Comparison of ENCODE assay signal across 22 cellular contexts in genomic region chr12:76529226-76529918, GRCh38. TPM values are rescaled to one million over a fixed set of nuclear protein-coding genes. Genes with fewer than 3 reads are reported as not detected.
DNase-seq lines count a peak whose midpoint lies in the region; ATAC-seq, FAIRE-seq and TF ChIP-seq lines count a peak whose summit lies in the region.
"Had no signal": no experiment of that assay in that cellular context is flagged by ENCODE, and none has a peak within 500 bp of the region (broad histone marks: within the 10 kb centered on the region; RNA-seq: fewer than 3 reads in every experiment).

No MANE protein-coding gene starts in this region.

- H3K4me3 ChIP-seq in breast epithelium (no peak overlapping the region), mammary epithelial cell (replicated peaks in 1 of 3; ENCODE audit: insufficient read depth in 1 of 3, low read depth in 2 of 3, low read length in 3 of 3) (no peak overlapping the region), HepG2 (replicated peaks in 1 of 3; ENCODE audit: insufficient read depth in 1 of 3, low read depth in 2 of 3, low read length in 3 of 3) (no peak overlapping the region)
- H3K4me3 ChIP-seq: pancreas, Peyer's patch, sigmoid colon had no signal

- H2AFZ ChIP-seq in mammary epithelial cell (ENCODE audit: low read depth, low read length), result no peak overlapping the region
- no peak overlapping the region for H2AFZ ChIP-seq in HepG2 (ENCODE audit: low read length)

- H3K79me2 ChIP-seq in mammary epithelial cell (ENCODE audit: insufficient read depth, low read length) (peaks cover 66% of the 10 kb centered on the region), HepG2 (ENCODE audit: insufficient read depth, low read length) (peaks cover 12% of the 10 kb centered on the region)

- POLR2A ChIA-PET in MCF 10A (lab: Yijun Ruan, JAX), result interaction anchor here (0.5 to 1.4 kb wide), 5 partner anchors 18 to 55 kb away, joined by 3 to 5 read pairs (median 3); partner anchors contain the start of gene OSBPL8
- POLR2A ChIA-PET in HepG2 (lab: Yijun Ruan, JAX), result no interaction called here

- intact Hi-C loops in MCF 10A (cut with micrococcal nuclease) (no loop called here), breast epithelium (cut with DNase I; ENCODE audit: low total_unique reads) (no loop called here), mammary epithelial cell (cut with micrococcal nuclease) (no loop called here), HepG2 (cut with micrococcal nuclease; ENCODE audit: unreplicated experiment) (no loop called here)

- peaks cover 6% of the 10 kb centered on the region for H3K4me1 Mint-ChIP-seq in MCF 10A (ENCODE audit: insufficient read depth, unreplicated experiment)

- in situ Hi-C loops in mammary epithelial cell (cut with MboI; ENCODE audit: low sequenced_read_pairs in 2 of 2), result no loop called here
- in situ Hi-C loops in HepG2 (cut with HindIII; ENCODE audit: extremely low pct_ligation_motif_present, low pct_unique_long_range_greater_than_20kb), result no loop called here

- TF ChIP-seq EP300 in HepG2 (IDR thresholded peaks at IDR 0.05; ENCODE audit: low read depth in 2 of 2, low read length in 2 of 2), result no peak
- TF ChIP-seq EP300 in HepG2 (CRISPR knock-in tag; IDR thresholded peaks at IDR 0.05; ENCODE audit: borderline replicate concordance), result no peak

- peak; percentile 80 for ATAC-seq in HepG2
- no peak for ATAC-seq in GM21825 (IDR thresholded peaks at IDR 0.05; ENCODE audit: unreplicated experiment)
- ATAC-seq in GM21360 (IDR thresholded peaks at IDR 0.05; ENCODE audit: unreplicated experiment), result no peak
- ATAC-seq: naive thymus-derived CD8-positive, alpha-beta T cell; pancreas had no signal

- no peaks in the 10 kb centered on the region for H3K36me3 ChIP-seq in breast epithelium
- H3K36me3 ChIP-seq in mammary epithelial cell (ENCODE audit: insufficient read depth, low read length), result no peaks in the 10 kb centered on the region
- no peaks in the 10 kb centered on the region for H3K36me3 ChIP-seq in HepG2 (replicated peaks in 1 of 2; ENCODE audit: control insufficient read depth in 1 of 2, insufficient read depth in 2 of 2, low read length in 2 of 2)
- H3K36me3 ChIP-seq: pancreas, Peyer's patch, sigmoid colon had no signal

- H3K4me1 ChIP-seq in breast epithelium, result no peaks in the 10 kb centered on the region
- H3K4me1 ChIP-seq in mammary epithelial cell (ENCODE audit: insufficient read depth, low read length), result no peaks in the 10 kb centered on the region
- H3K4me1 ChIP-seq in HepG2 (ENCODE audit: insufficient read depth, low read length), result peaks cover 18% of the 10 kb centered on the region

- H4K20me1 ChIP-seq in mammary epithelial cell (ENCODE audit: insufficient read depth, low read length) (no peaks in the 10 kb centered on the region), HepG2 (ENCODE audit: insufficient read depth, low read length) (no peaks in the 10 kb centered on the region)

- TF ChIP-seq POLR2A in breast epithelium (IDR thresholded peaks at IDR 0.05), result no peak
- TF ChIP-seq POLR2A in HepG2 (IDR thresholded peaks at IDR 0.05; ENCODE audit: insufficient read depth in 1 of 2, low read depth in 2 of 2, low read length in 2 of 2), result no peak

- H3K9me3 ChIP-seq in breast epithelium (no peaks in the 10 kb centered on the region), mammary epithelial cell (replicated peaks; ENCODE audit: insufficient read depth, low read length) (no peaks in the 10 kb centered on the region), HepG2 (ENCODE audit: low read length) (no peaks in the 10 kb centered on the region)
- H3K9me3 ChIP-seq: pancreas, Peyer's patch, sigmoid colon had no signal

- H3K4me3 Mint-ChIP-seq in MCF 10A (ENCODE audit: unreplicated experiment), result no peak overlapping the region
- H3K4me3 Mint-ChIP-seq: activated naive CD8-positive, alpha-beta T cell treated with anti-CD3 and anti-CD28 coated beads for 36 hours; naive thymus-derived CD8-positive, alpha-beta T cell; T-helper 1 cell treated with Interleukin-12 subunit alpha and Interleukin-12 subunit beta and Interleukin-4 antibody, amounts not matched to agents 30 μg/mL and 1 μg/mL, for 36 hours had no signal

- CTCF ChIA-PET in MCF 10A (lab: Yijun Ruan, JAX), result interaction anchor here (0.6 to 1.2 kb wide), 5 partner anchors 18 to 496 kb away, joined by 3 to 4 read pairs (median 3); no protein-coding TSS in a partner anchor
- CTCF ChIA-PET in mammary epithelial cell (lab: Charles Lee; ENCODE audit: low non-redundant PET), result no interaction called here
- CTCF ChIA-PET in HepG2 (lab: Yijun Ruan, JAX; ENCODE audit: low intra/inter-chr PET ratio, low total read pairs), result no interaction called here

- H3K27ac ChIP-seq in breast epithelium (no peak overlapping the region), mammary epithelial cell (ENCODE audit: insufficient read depth, low read depth, low read length) (no peak overlapping the region), HepG2 (ENCODE audit: extremely low read length, insufficient read depth, low read length) (peak overlapping the region; percentile 36)
- H3K27ac ChIP-seq: pancreas, sigmoid colon had no signal

- no peak for TF ChIP-seq CTCF in MCF 10A (IDR thresholded peaks at IDR 0.05; ENCODE audit: unreplicated experiment)
- no peak for TF ChIP-seq CTCF in breast epithelium (IDR thresholded peaks at IDR 0.05)
- no peak for TF ChIP-seq CTCF in mammary epithelial cell (conservative IDR thresholded peaks at IDR 0.05 in 1 of 2, IDR thresholded peaks at IDR 0.05 in 1 of 2; ENCODE audit: extremely low read depth in 1 of 2, insufficient read depth in 1 of 2, low read depth in 1 of 2, low read length in 2 of 2)
- no peak for TF ChIP-seq CTCF in HepG2 (CRISPR knock-in tag; IDR thresholded peaks at IDR 0.05)

- DNase-seq in MCF 10A (ENCODE audit: unreplicated experiment) (peak; percentile 45), breast epithelium (ENCODE audit: low spot score in 2 of 2) (no peak), mammary epithelial cell (peak; percentile 15), HepG2 (ENCODE audit: low spot score) (peak; percentile 75), superior temporal gyrus (ENCODE audit: extremely low spot score) (peak; percentile 24), DMS114 treated with DMSO at 0.1 percent for 48 hours (lab: John Stamatoyannopoulos, UW; ENCODE audit: unreplicated experiment) (no peak)
- DNase-seq: activated naive CD8-positive, alpha-beta T cell treated with anti-CD3 and anti-CD28 coated beads for 36 hours; effector CD8-positive, alpha-beta T cell; Kasumi-1; naive thymus-derived CD8-positive, alpha-beta T cell; NCI-H1105; NCI-H2081; NCI-H446; pancreas; Peyer's patch; sigmoid colon; substantia nigra had no signal

- H3K27me3 Mint-ChIP-seq in MCF 10A (ENCODE audit: insufficient read depth, unreplicated experiment), result no peaks in the 10 kb centered on the region
- H3K27me3 Mint-ChIP-seq: activated naive CD8-positive, alpha-beta T cell treated with anti-CD3 and anti-CD28 coated beads for 36 hours; naive thymus-derived CD8-positive, alpha-beta T cell had no signal

- H3K36me3 Mint-ChIP-seq in MCF 10A (ENCODE audit: insufficient read depth, unreplicated experiment), result no peaks in the 10 kb centered on the region

- H3K27me3 ChIP-seq in breast epithelium (no peaks in the 10 kb centered on the region), mammary epithelial cell (ENCODE audit: insufficient read depth, low read length) (no peaks in the 10 kb centered on the region), HepG2 (ENCODE audit: control insufficient read depth in 1 of 2, insufficient read depth in 2 of 2, low read length in 2 of 2) (no peaks in the 10 kb centered on the region; a peak in 1 of 5 replicates)
- H3K27me3 ChIP-seq: pancreas, Peyer's patch, sigmoid colon had no signal

- no peak overlapping the region for H3K27ac Mint-ChIP-seq in MCF 10A (ENCODE audit: low read depth, unreplicated experiment)
- H3K27ac Mint-ChIP-seq: activated naive CD8-positive, alpha-beta T cell treated with anti-CD3 and anti-CD28 coated beads for 36 hours; activated T-helper 2 cell treated with anti-CD3 and anti-CD28 coated beads, Interferon-gamma antibody, Interleukin-2, Interleukin-4, amounts not matched to agents 10 μg/mL and 5 μg/mL and 100 μg/mL, durations not matched to agents 14 hours and 24 hours and 36 hours; T-helper 1 cell treated with Interleukin-12 subunit alpha and Interleukin-12 subunit beta and Interleukin-4 antibody, amounts not matched to agents 30 μg/mL and 1 μg/mL, for 36 hours had no signal

- FAIRE-seq in HepG2 (lab: Jason Lieb, UNC), result peak; percentile 78
- FAIRE-seq: A204.1, pancreas had no signal

- H3K9me3 Mint-ChIP-seq in MCF 10A (ENCODE audit: unreplicated experiment), result no peaks in the 10 kb centered on the region
- H3K9me3 Mint-ChIP-seq: activated T-helper 2 cell treated with anti-CD3 and anti-CD28 coated beads, Interferon-gamma antibody, Interleukin-2, Interleukin-4, amounts not matched to agents 10 μg/mL and 5 μg/mL and 100 μg/mL, durations not matched to agents 14 hours and 24 hours and 36 hours; T-helper 1 cell treated with Interleukin-12 subunit alpha and Interleukin-12 subunit beta and Interleukin-4 antibody, amounts not matched to agents 30 μg/mL and 1 μg/mL, for 36 hours had no signal

- H3K4me2 ChIP-seq in mammary epithelial cell (ENCODE audit: insufficient read depth, low read depth, low read length) (no peak overlapping the region), HepG2 (ENCODE audit: low read depth, low read length) (no peak overlapping the region)

- H3K9ac ChIP-seq in mammary epithelial cell (ENCODE audit: insufficient read depth, low read length) (no peak overlapping the region), HepG2 (ENCODE audit: insufficient read depth, low read depth, low read length) (no peak overlapping the region)

- 58% methylated on average over 4 of the region's 4 CpGs for WGBS in mammary epithelial cell (ENCODE audit: low coverage, missing lambda C conversion rate)
- WGBS in HepG2 (ENCODE audit: low lambda C conversion rate), result 77% methylated on average over 4 of the region's 4 CpGs

- no peak for TF ChIP-seq RAD21 in HepG2 (CRISPR knock-in tag; IDR thresholded peaks at IDR 0.05)

- dilution Hi-C loops in mammary epithelial cell (cut with HindIII; ENCODE audit: low sequenced_read_pairs), result no loop called here

- BruUV-seq in MCF 10A (replicated peaks; lab: Mats Ljungman, UMichigan) (no TSS peak), mammary epithelial cell (replicated peaks; lab: Mats Ljungman, UMichigan) (no TSS peak), HepG2 (replicated peaks; lab: Mats Ljungman, UMichigan) (no TSS peak)

RNA-seq across cellular contexts. Expression of gene OSBPL8, which starts 30.2 kb away (rescaled TPM):
- 71.1 and 77.2 TPM in 2 replicates for total RNA-seq in MCF 10A (2022)
- 10 to 100 TPM; 77.6 to 89.1 (median 87.2) TPM for total RNA-seq in breast epithelium
- 10 to 100 TPM; 87.4 to 88.4 TPM for total RNA-seq in mammary epithelial cell
- polyA plus RNA-seq in mammary epithelial cell, result 26.2 TPM
- 148 TPM for polyA minus RNA-seq in mammary epithelial cell
- total RNA-seq in HepG2 (2016; rRNA removed; fragmentation: Illumina TruSeq; extraction: Trizol), result 33.9 and 63.9 TPM in 2 replicates
- total RNA-seq in HepG2 (2016; cell fraction: cytosol; rRNA removed; fragmentation: Illumina TruSeq; extraction: Trizol; ENCODE audit: low read depth), result 1.7 and 2.8 TPM in 2 replicates
- total RNA-seq in HepG2 (2016; cell fraction: insoluble cytoplasmic fraction; rRNA removed; fragmentation: Illumina TruSeq; extraction: Trizol), result 35.4 and 60.8 TPM in 2 replicates
- 15.8 and 18.9 TPM in 2 replicates for total RNA-seq in HepG2 (2016; cell fraction: membrane; rRNA removed; fragmentation: Illumina TruSeq; extraction: Trizol)
- 38.8 and 43.9 TPM in 2 replicates for total RNA-seq in HepG2 (2016; cell fraction: nucleus; rRNA removed; fragmentation: Illumina TruSeq; extraction: Trizol)
- polyA plus RNA-seq in HepG2 (2011; rRNA removed), result 8.5 and 11.0 TPM in 2 replicates
- 7.6 and 7.8 TPM in 2 replicates for polyA plus RNA-seq in HepG2 (2011; cell fraction: cytosol; rRNA removed)
- 10.7 and 16.3 TPM in 2 replicates for polyA plus RNA-seq in HepG2 (2011; cell fraction: nucleus; rRNA removed)
- polyA plus RNA-seq in HepG2 (2012), result 12.4 and 15.4 TPM in 2 replicates
- polyA plus RNA-seq in HepG2 (2016; cell fraction: cytosol; fragmentation: Illumina TruSeq; extraction: Trizol; ENCODE audit: low read depth), result 0.52 and 0.65 TPM in 2 replicates
- polyA plus RNA-seq in HepG2 (2016; cell fraction: insoluble cytoplasmic fraction; fragmentation: Illumina TruSeq; extraction: Trizol; ENCODE audit: low read depth), result 32.6 and 35.8 TPM in 2 replicates
- polyA plus RNA-seq in HepG2 (2016; cell fraction: membrane; fragmentation: Illumina TruSeq; extraction: Trizol; ENCODE audit: low read depth), result 4.1 and 4.4 TPM in 2 replicates
- 20.5 and 21.9 TPM in 2 replicates for polyA plus RNA-seq in HepG2 (2016; cell fraction: nucleus; fragmentation: Illumina TruSeq; extraction: Trizol; ENCODE audit: insufficient read depth, low read depth)
- 26.3 and 32.1 TPM in 2 replicates for polyA minus RNA-seq in HepG2 (2011; rRNA and poly(A)+ RNA removed; ENCODE audit: low replicate concordance)
- polyA minus RNA-seq in HepG2 (2011; cell fraction: cytosol; rRNA and poly(A)+ RNA removed), result 30.4 and 34.6 TPM in 2 replicates
- polyA minus RNA-seq in HepG2 (2011; cell fraction: nucleus; rRNA and poly(A)+ RNA removed), result 95.4 and 95.7 TPM in 2 replicates

Comparison
In these comparisons a context has a peak if more than half of its experiments do, and no peak if none do; other contexts are left out.
1. DNase-seq: peak in MCF 10A (single experiment), mammary epithelial cell (single experiment), HepG2 (single experiment) and superior temporal gyrus (single experiment); none in breast epithelium (0 of 2) and DMS114 treated with DMSO at 0.1 percent for 48 hours (single experiment).